ENCODE assay signal across 12 cellular contexts in the genomic region with DNA sequence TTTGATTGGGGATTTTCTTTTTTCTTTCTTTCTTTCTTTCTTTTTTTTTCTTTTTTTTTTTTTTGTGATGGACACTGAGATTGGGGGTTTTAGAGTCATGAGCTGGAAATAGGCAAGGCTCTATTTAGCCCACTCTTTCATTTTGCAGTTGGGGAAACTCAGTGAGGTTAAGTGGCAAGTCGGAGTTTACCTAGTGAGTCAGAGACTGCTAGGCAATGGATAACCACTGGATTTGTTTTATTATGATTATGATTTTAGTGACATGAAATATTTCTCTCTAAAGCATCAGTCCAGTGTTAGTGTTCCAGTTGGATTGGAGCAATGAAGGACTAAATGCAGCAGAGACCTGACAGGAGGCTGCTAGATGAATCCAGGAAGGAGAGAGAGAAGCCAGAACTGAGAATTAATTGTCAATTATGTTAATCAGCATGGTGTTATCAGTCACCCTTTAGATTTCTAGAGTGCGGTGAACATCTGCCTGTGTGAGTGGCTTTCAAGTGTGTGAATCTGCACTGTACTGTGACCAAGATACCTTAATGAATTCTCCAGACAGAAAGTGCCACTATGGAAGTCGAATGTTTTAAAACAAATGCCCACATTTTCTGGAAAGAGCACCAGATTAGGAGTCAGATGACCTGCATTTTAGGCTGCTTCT. TPM values are rescaled to one million over a fixed set of nuclear protein-coding genes. Genes with fewer than 3 reads are reported as not detected.
DNase-seq lines count a peak whose midpoint lies in the region; ATAC-seq and TF ChIP-seq lines count a peak whose summit lies in the region.
"Had no signal": no experiment of that assay in that cellular context is flagged by ENCODE, and none has a peak within 500 bp of the region (broad histone marks: within the 10 kb centered on the region; RNA-seq: fewer than 3 reads in every experiment).

No MANE protein-coding gene starts in this region.

- H3K4me2 ChIP-seq in neural progenitor cell, result no peak overlapping the region

- no peaks in the 10 kb centered on the region for H3K9me3 ChIP-seq in heart left ventricle
- no peaks in the 10 kb centered on the region for H3K9me3 ChIP-seq in neural progenitor cell (ENCODE audit: low read depth)
- H3K9me3 ChIP-seq: SJCRH30, spleen had no signal

- CTCF ChIA-PET in activated CD4-positive, alpha-beta T cell treated with anti-CD3 and anti-CD28 coated beads, Interleukin-2, amount 10 ng/mL, durations not matched to agents 7 days and 5 days (lab: Charles Lee), result no interaction called here

- H3K4me3 ChIP-seq in astrocyte of the spinal cord (ENCODE audit: low read depth, low read length) (no peak overlapping the region), heart left ventricle (no peak overlapping the region), neural progenitor cell (no peak overlapping the region)
- H3K4me3 ChIP-seq: SJCRH30, spleen had no signal

- H3K36me3 Mint-ChIP-seq in activated CD4-positive, alpha-beta T cell treated with anti-CD3 and anti-CD28 coated beads, Interleukin-2, amount 10 ng/mL, durations not matched to agents 7 days and 5 days (ENCODE audit: low read depth), result peaks cover 3% of the 10 kb centered on the region
- H3K36me3 Mint-ChIP-seq in stimulated activated effector memory CD8-positive, alpha-beta T cell treated with anti-CD3 and anti-CD28 coated beads, Interleukin-12 subunit alpha, Interleukin-12 subunit beta, amount 100 ng/mL, for 72 hours, result peaks cover 17% of the 10 kb centered on the region
- no peaks in the 10 kb centered on the region for H3K36me3 Mint-ChIP-seq in neural progenitor cell

- H3K4me3 Mint-ChIP-seq in activated CD4-positive, alpha-beta T cell treated with anti-CD3 and anti-CD28 coated beads, Interleukin-2, amount 10 ng/mL, durations not matched to agents 7 days and 5 days, result no peak overlapping the region
- peak overlapping the region; percentile 71 for H3K4me3 Mint-ChIP-seq in stimulated activated effector memory CD8-positive, alpha-beta T cell treated with anti-CD3 and anti-CD28 coated beads, Interleukin-12 subunit alpha, Interleukin-12 subunit beta, amount 100 ng/mL, for 72 hours
- H3K4me3 Mint-ChIP-seq in neural progenitor cell, result no peak overlapping the region
- H3K4me3 Mint-ChIP-seq: IgD-negative memory B cell had no signal

- no peak for DNase-seq in activated CD4-positive, alpha-beta T cell treated with anti-CD3 and anti-CD28 coated beads, Interleukin-2, amount 10 ng/mL, durations not matched to agents 7 days and 5 days
- DNase-seq in activated CD4-positive, alpha-beta T cell treated with anti-CD3 and anti-CD28 coated beads for 1 hour, result no peak
- DNase-seq in astrocyte of the spinal cord (ENCODE audit: low read depth, low spot score) (peak; percentile 35), GF-D8 (lab: John Stamatoyannopoulos, UW) (no peak), heart left ventricle (no peak), neural progenitor cell (ENCODE audit: low spot score) (no peak)
- no peak for DNase-seq in stimulated activated effector memory CD8-positive, alpha-beta T cell treated with anti-CD3 and anti-CD28 coated beads, Interleukin-12 subunit alpha, Interleukin-12 subunit beta, amount 100 ng/mL, for 72 hours (ENCODE audit: low spot score in 2 of 2)
- DNase-seq: NCI-H2227 treated with DMSO at 0.1 percent for 48 hours, spleen had no signal

- ATAC-seq in HG03159 (IDR thresholded peaks at IDR 0.05; ENCODE audit: unreplicated experiment) (peak; percentile 54), heart left ventricle (no peak)
- peak; percentile 70 for ATAC-seq in stimulated activated effector memory CD8-positive, alpha-beta T cell treated with anti-CD3 and anti-CD28 coated beads, Interleukin-12 subunit alpha, Interleukin-12 subunit beta, amount 100 ng/mL, for 72 hours

- TF ChIP-seq CTCF in astrocyte of the spinal cord (IDR thresholded peaks at IDR 0.05; ENCODE audit: low read depth, low read length) (no peak), heart left ventricle (IDR thresholded peaks at IDR 0.05) (no peak), neural progenitor cell (IDR thresholded peaks at IDR 0.05) (no peak)

- no peak overlapping the region for H3K9ac ChIP-seq in neural progenitor cell

- peak overlapping the region; percentile 55 for H3K27ac Mint-ChIP-seq in activated CD4-positive, alpha-beta T cell treated with anti-CD3 and anti-CD28 coated beads, Interleukin-2, amount 10 ng/mL, durations not matched to agents 7 days and 5 days
- H3K27ac Mint-ChIP-seq in stimulated activated effector memory CD8-positive, alpha-beta T cell treated with anti-CD3 and anti-CD28 coated beads, Interleukin-12 subunit alpha, Interleukin-12 subunit beta, amount 100 ng/mL, for 72 hours, result peak overlapping the region; percentile 95
- no peak overlapping the region for H3K27ac Mint-ChIP-seq in neural progenitor cell

- H2AFZ ChIP-seq in neural progenitor cell (replicated peaks), result no peak overlapping the region

- H3K27me3 ChIP-seq in heart left ventricle, result no peaks in the 10 kb centered on the region
- no peaks in the 10 kb centered on the region for H3K27me3 ChIP-seq in neural progenitor cell
- H3K27me3 ChIP-seq: SJCRH30, spleen had no signal

- no peaks in the 10 kb centered on the region for H3K27me3 Mint-ChIP-seq in activated CD4-positive, alpha-beta T cell treated with anti-CD3 and anti-CD28 coated beads, Interleukin-2, amount 10 ng/mL, durations not matched to agents 7 days and 5 days
- peaks cover 2% of the 10 kb centered on the region for H3K27me3 Mint-ChIP-seq in neural progenitor cell (ENCODE audit: insufficient read depth, low read depth)
- H3K27me3 Mint-ChIP-seq: IgD-negative memory B cell had no signal

- H4K20me1 ChIP-seq in neural progenitor cell (ENCODE audit: low read depth), result no peaks in the 10 kb centered on the region

- H3K4me1 ChIP-seq in heart left ventricle (peaks cover 0 to 29% (median 2%) of the 10 kb centered on the region in 12 donors), neural progenitor cell (no peaks in the 10 kb centered on the region)
- H3K4me1 ChIP-seq: SJCRH30 had no signal

- H3K4me1 Mint-ChIP-seq in activated CD4-positive, alpha-beta T cell treated with anti-CD3 and anti-CD28 coated beads, Interleukin-2, amount 10 ng/mL, durations not matched to agents 7 days and 5 days, result peaks cover 58% of the 10 kb centered on the region
- peaks cover 82% of the 10 kb centered on the region for H3K4me1 Mint-ChIP-seq in stimulated activated effector memory CD8-positive, alpha-beta T cell treated with anti-CD3 and anti-CD28 coated beads, Interleukin-12 subunit alpha, Interleukin-12 subunit beta, amount 100 ng/mL, for 72 hours
- peaks cover 21% of the 10 kb centered on the region for H3K4me1 Mint-ChIP-seq in neural progenitor cell

- in situ Hi-C loops in astrocyte of the spinal cord (cut with HindIII; ENCODE audit: low sequenced_read_pairs), result no loop called here

- H3K36me3 ChIP-seq in heart left ventricle (no peaks in the 10 kb centered on the region), neural progenitor cell (no peaks in the 10 kb centered on the region)
- H3K36me3 ChIP-seq: SJCRH30, spleen had no signal

- WGBS in heart left ventricle, 4 donors, result 85 to 92% (median 90%) methylated on average over 3 of the region's 3 CpGs

- no peak overlapping the region for H3K27ac ChIP-seq in heart left ventricle
- H3K27ac ChIP-seq in neural progenitor cell, result no peak overlapping the region
- H3K27ac ChIP-seq: SJCRH30, spleen had no signal

- POLR2A ChIA-PET in activated CD4-positive, alpha-beta T cell treated with anti-CD3 and anti-CD28 coated beads, Interleukin-2, amount 10 ng/mL, durations not matched to agents 7 days and 5 days (lab: Charles Lee), result interaction anchor here (0.6 kb wide), 1 partner anchor 9 kb away, joined by 3 read pairs; no protein-coding TSS in a partner anchor

- no peaks in the 10 kb centered on the region for H3K9me3 Mint-ChIP-seq in activated CD4-positive, alpha-beta T cell treated with anti-CD3 and anti-CD28 coated beads, Interleukin-2, amount 10 ng/mL, durations not matched to agents 7 days and 5 days
- H3K9me3 Mint-ChIP-seq in stimulated activated effector memory CD8-positive, alpha-beta T cell treated with anti-CD3 and anti-CD28 coated beads, Interleukin-12 subunit alpha, Interleukin-12 subunit beta, amount 100 ng/mL, for 72 hours, result no peaks in the 10 kb centered on the region
- no peaks in the 10 kb centered on the region for H3K9me3 Mint-ChIP-seq in neural progenitor cell
- H3K9me3 Mint-ChIP-seq: IgD-negative memory B cell had no signal

- no peak for TF ChIP-seq POLR2A in heart left ventricle (IDR thresholded peaks at IDR 0.05)

- intact Hi-C loops in heart left ventricle (cut with DNase I), result no loop called here

- no peaks in the 10 kb centered on the region for H3K79me2 ChIP-seq in neural progenitor cell (ENCODE audit: low read depth)

- H3F3A ChIP-seq in neural progenitor cell (ENCODE audit: low read depth), result no peaks in the 10 kb centered on the region

RNA-seq across cellular contexts. Expression of gene BMAL1, which starts 10.9 kb away (rescaled TPM):
- 10 to 100 TPM; 32.0 to 36.9 TPM for total RNA-seq in activated CD4-positive, alpha-beta T cell treated with anti-CD3 and anti-CD28 coated beads, Interleukin-2, amount 10 ng/mL, durations not matched to agents 7 days and 5 days
- total RNA-seq in heart left ventricle (10 to 100 TPM in 5 of 9 donors, 1 to 10 TPM in 4; 5.7 to 18.2 (median 11.7) TPM), neural progenitor cell (ENCODE audit: low replicate concordance) (4.5 and 26.5 TPM in 2 replicates)
- 10 to 100 TPM in 1 of 2 donors, 1 to 10 TPM in 1; 7.4 to 14.7 TPM for polyA plus RNA-seq in heart left ventricle

Comparison
In these comparisons a context has a peak if more than half of its experiments do, and no peak if none do; other contexts are left out.
1. ATAC-seq: peak in HG03159 (single experiment) and stimulated activated effector memory CD8-positive, alpha-beta T cell treated with anti-CD3 and anti-CD28 coated beads, Interleukin-12 subunit alpha, Interleukin-12 subunit beta, amount 100 ng/mL, for 72 hours (single experiment); none in heart left ventricle (0 of 4).